8 cellular contexts compared by ENCODE assay signal in the genomic region with DNA sequence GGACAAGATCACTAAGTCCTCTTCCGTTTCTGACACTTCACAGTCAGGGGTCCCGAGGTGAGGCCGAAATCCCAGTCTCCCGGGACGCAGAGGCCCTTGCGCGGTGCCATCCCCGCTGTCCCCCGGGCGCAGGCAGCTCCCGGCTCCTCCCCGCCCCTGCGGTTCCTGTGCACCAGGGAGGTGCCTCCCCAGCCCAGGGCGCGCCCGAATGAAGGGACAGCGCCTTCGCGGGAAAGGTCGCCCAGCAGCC. TPM values are rescaled to one million over a fixed set of nuclear protein-coding genes. Genes with fewer than 3 reads are reported as not detected.
A peak's percentile ranks its signal among the peaks of the same experiment; 100 is the strongest.
DNase-seq lines count a peak whose midpoint lies in the region; ATAC-seq and TF ChIP-seq lines count a peak whose summit lies in the region.

No MANE protein-coding gene starts in this region.

- peaks cover 0 to 19% (median 0%) of the 10 kb centered on the region in 3 donors for H3K36me3 ChIP-seq in esophagus squamous epithelium
- peaks cover 4% of the 10 kb centered on the region for H3K36me3 ChIP-seq in neutrophil

- peak overlapping the region; percentile 91 for H3K4me3 Mint-ChIP-seq in T-helper 17 cell

- TF ChIP-seq CTCF in esophagus squamous epithelium (IDR thresholded peaks at IDR 0.05): no peak
- TF ChIP-seq CTCF in neutrophil (IDR thresholded peaks at IDR 0.05): no peak

- no peak for ATAC-seq in Right ventricle myocardium superior (ENCODE audit: poor library complexity)
- ATAC-seq in Right ventricle myocardium inferior: no peak
- ATAC-seq in HG03045 (IDR thresholded peaks at IDR 0.05; ENCODE audit: unreplicated experiment): peak; percentile 63
- peak; percentile 38 for ATAC-seq in T-helper 17 cell

- H3K27me3 ChIP-seq in esophagus squamous epithelium (no peaks in the 10 kb centered on the region), neutrophil (no peaks in the 10 kb centered on the region)

- intact Hi-C loops in Right ventricle myocardium superior (cut with DNase I) (loop anchor here (5.0 to 10.0 kb wide), 2 partner anchors 149 to 499 kb away; a partner anchor contains a TSS), Right ventricle myocardium inferior (cut with DNase I) (loop anchor here (5.0 to 10.0 kb wide), 2 partner anchors 99 to 529 kb away; a partner anchor contains a TSS), esophagus squamous epithelium (cut with DNase I) (loop anchor here (10.0 kb wide), 1 partner anchor 309 kb away; a partner anchor contains a TSS)

- H3K4me1 Mint-ChIP-seq in T-helper 17 cell: peaks cover 16% of the 10 kb centered on the region

- H3K36me3 Mint-ChIP-seq in T-helper 17 cell (ENCODE audit: low read depth): peaks cover 2% of the 10 kb centered on the region

- peak overlapping the region; percentile 93 for H3K27ac Mint-ChIP-seq in T-helper 17 cell

- WGBS in esophagus squamous epithelium, 2 donors: no CpG with 5 or more reads among the region's 20 CpGs

- DNase-seq in Right ventricle myocardium superior: peak; percentile 70
- DNase-seq in Right ventricle myocardium inferior (ENCODE audit: missing footprints): no peak
- DNase-seq in T-helper 17 cell: no peak
- no peak for DNase-seq in esophagus squamous epithelium (lab: John Stamatoyannopoulos, UW)
- no peak for DNase-seq in NCI-H1436 treated with DMSO at 0.1 percent for 48 hours (lab: John Stamatoyannopoulos, UW)
- no peak for DNase-seq in glomerular visceral epithelial cell (ENCODE audit: extremely low spot score)

- peak overlapping the region; percentile 80 to 93 (median 90) for H3K27ac ChIP-seq in esophagus squamous epithelium
- peak overlapping the region; percentile 91 for H3K27ac ChIP-seq in neutrophil

- H3K27me3 Mint-ChIP-seq in T-helper 17 cell: no peaks in the 10 kb centered on the region

- peak overlapping the region; percentile 53 to 86 (median 78) for H3K4me3 ChIP-seq in esophagus squamous epithelium
- H3K4me3 ChIP-seq in neutrophil (ENCODE audit: low read depth in 1 of 2, low read length in 1 of 2): peak overlapping the region; percentile 85 to 91

- H3K9me3 ChIP-seq in T-helper 17 cell (ENCODE audit: control insufficient read depth, low read length, poor library complexity, severe bottlenecking): no peaks in the 10 kb centered on the region
- no peaks in the 10 kb centered on the region for H3K9me3 ChIP-seq in esophagus squamous epithelium
- no peaks in the 10 kb centered on the region for H3K9me3 ChIP-seq in neutrophil

- peaks cover 7 to 33% (median 15%) of the 10 kb centered on the region in 3 donors for H3K4me1 ChIP-seq in esophagus squamous epithelium
- peaks cover 48 to 62% of the 10 kb centered on the region in 2 experiments for H3K4me1 ChIP-seq in neutrophil (ENCODE audit: control insufficient read depth in 1 of 2, insufficient read depth in 1 of 2, low read depth in 1 of 2, low read length in 1 of 2)

- no peak for TF ChIP-seq POLR2A in esophagus squamous epithelium (IDR thresholded peaks at IDR 0.05)

RNA-seq across cellular contexts. Expression of a gene that starts 0.4 kb away (rescaled TPM):
- total RNA-seq in Right ventricle myocardium superior (20.0 TPM), Right ventricle myocardium inferior (22.0 TPM), T-helper 17 cell (10 to 100 TPM; 23.5 to 26.4 TPM), esophagus squamous epithelium (10 to 100 TPM; 18.2 to 30.3 (median 20.3) TPM)

Comparison
In these comparisons a context has a peak if more than half of its experiments do, and no peak if none do; other contexts are left out.
1. ATAC-seq: peak in HG03045 (single experiment) and T-helper 17 cell (single experiment); none in Right ventricle myocardium superior (single experiment) and Right ventricle myocardium inferior (single experiment).